Comparison of ENCODE assay signal across 37 cellular contexts in genomic region chr2:232278534-232278933, GRCh38.
"Had no signal": no experiment of that assay in that cellular context is flagged by ENCODE, and none has a peak within 500 bp of the region (broad histone marks: within the 10 kb centered on the region; RNA-seq: fewer than 3 reads in every experiment).

No MANE protein-coding gene starts in this region.

- H3K27ac Mint-ChIP-seq: activated CD4-positive, alpha-beta memory T cell treated with anti-CD3 and anti-CD28 coated beads, Interleukin-2, amount 10 ng/mL, durations not matched to agents 7 days and 5 days; activated CD4-positive, alpha-beta T cell treated with anti-CD3 and anti-CD28 coated beads for 36 hours; activated CD4-positive, alpha-beta T cell treated with anti-CD3 and anti-CD28 coated beads, Interleukin-2, amount 10 ng/mL, durations not matched to agents 7 days and 5 days; activated CD8-positive, alpha-beta memory T cell treated with anti-CD3 and anti-CD28 coated beads, Interleukin-2, amount 10 ng/mL, durations not matched to agents 7 days and 5 days; activated CD8-positive, alpha-beta T cell treated with anti-CD3 and anti-CD28 coated beads, Interleukin-2, amount 10 ng/mL, durations not matched to agents 7 days and 5 days; activated naive CD4-positive, alpha-beta T cell treated with anti-CD3 and anti-CD28 coated beads, Interleukin-2, amount 10 ng/mL, durations not matched to agents 7 days and 5 days; activated naive CD8-positive, alpha-beta T cell; activated naive CD8-positive, alpha-beta T cell treated with anti-CD3 and anti-CD28 coated beads, Interleukin-2, amount 50 U/mL, for 24 hours; activated T-helper 2 cell treated with anti-CD3 and anti-CD28 coated beads, Interferon-gamma antibody, Interleukin-2, Interleukin-4, amounts not matched to agents 10 μg/mL and 5 μg/mL and 100 μg/mL, durations not matched to agents 14 hours and 24 hours and 36 hours; brain; T-helper 1 cell treated with Interleukin-12 subunit alpha and Interleukin-12 subunit beta and Interleukin-4 antibody, amounts not matched to agents 30 μg/mL and 1 μg/mL, for 36 hours; T-helper 2 cell treated with Interferon-gamma antibody and Interleukin-4, amounts not matched to agents 5 μg/mL and 100 μg/mL, for 36 hours had no signal

- H3K9me3 Mint-ChIP-seq: activated CD4-positive, alpha-beta memory T cell treated with anti-CD3 and anti-CD28 coated beads, Interleukin-2, amount 10 ng/mL, durations not matched to agents 7 days and 5 days; activated CD4-positive, alpha-beta T cell treated with anti-CD3 and anti-CD28 coated beads, Interleukin-2, amount 10 ng/mL, durations not matched to agents 7 days and 5 days; activated naive CD4-positive, alpha-beta T cell treated with anti-CD3 and anti-CD28 coated beads, Interleukin-2, amount 10 ng/mL, durations not matched to agents 7 days and 5 days; activated naive CD4-positive, alpha-beta T cell treated with anti-CD3 and anti-CD28 coated beads, Interleukin-2, amount 50 U/mL, for 24 hours; activated naive CD8-positive, alpha-beta T cell treated with anti-CD3 and anti-CD28 coated beads, Interleukin-2, amount 50 U/mL, for 24 hours; activated T-helper 2 cell treated with anti-CD3 and anti-CD28 coated beads, Interferon-gamma antibody, Interleukin-2, Interleukin-4, amounts not matched to agents 10 μg/mL and 5 μg/mL and 100 μg/mL, durations not matched to agents 14 hours and 24 hours and 36 hours; central memory CD8-positive, alpha-beta T cell; T-helper 1 cell treated with Interleukin-12 subunit alpha and Interleukin-12 subunit beta and Interleukin-4 antibody, amounts not matched to agents 30 μg/mL and 1 μg/mL, for 36 hours; T-helper 2 cell treated with Interferon-gamma antibody and Interleukin-4, amounts not matched to agents 5 μg/mL and 100 μg/mL, for 36 hours had no signal

- H3K4me1 ChIP-seq: ascending aorta had no signal

- H3K27me3 ChIP-seq: ascending aorta, cardiac muscle cell had no signal

- H3K36me3 ChIP-seq: ascending aorta, cardiac muscle cell, WERI-Rb-1 had no signal

- H3K27ac ChIP-seq: ascending aorta, cardiac muscle cell, WERI-Rb-1 had no signal

- H3K4me1 Mint-ChIP-seq: activated CD4-positive, alpha-beta memory T cell treated with anti-CD3 and anti-CD28 coated beads, Interleukin-2, amount 10 ng/mL, durations not matched to agents 7 days and 5 days; activated CD8-positive, alpha-beta memory T cell treated with anti-CD3 and anti-CD28 coated beads, Interleukin-2, amount 10 ng/mL, durations not matched to agents 7 days and 5 days; activated naive CD4-positive, alpha-beta T cell treated with anti-CD3 and anti-CD28 coated beads, Interleukin-2, amount 10 ng/mL, durations not matched to agents 7 days and 5 days had no signal

- H3K27me3 Mint-ChIP-seq: activated CD4-positive, alpha-beta memory T cell treated with anti-CD3 and anti-CD28 coated beads, Interleukin-2, amount 10 ng/mL, durations not matched to agents 7 days and 5 days; activated CD4-positive, alpha-beta T cell treated with anti-CD3 and anti-CD28 coated beads for 36 hours; activated CD4-positive, alpha-beta T cell treated with anti-CD3 and anti-CD28 coated beads, Interleukin-2, amount 10 ng/mL, durations not matched to agents 7 days and 5 days; activated CD8-positive, alpha-beta memory T cell treated with anti-CD3 and anti-CD28 coated beads, Interleukin-2, amount 10 ng/mL, durations not matched to agents 7 days and 5 days; activated naive CD4-positive, alpha-beta T cell treated with anti-CD3 and anti-CD28 coated beads, Interleukin-2, amount 10 ng/mL, durations not matched to agents 7 days and 5 days; activated naive CD4-positive, alpha-beta T cell treated with anti-CD3 and anti-CD28 coated beads, Interleukin-2, amount 50 U/mL, for 24 hours; activated naive CD8-positive, alpha-beta T cell; activated naive CD8-positive, alpha-beta T cell treated with anti-CD3 and anti-CD28 coated beads, Interleukin-2, amount 50 U/mL, for 24 hours; brain; central memory CD8-positive, alpha-beta T cell had no signal

- H3K9me3 ChIP-seq: ascending aorta had no signal

- H3K4me3 Mint-ChIP-seq: activated CD4-positive, alpha-beta memory T cell treated with anti-CD3 and anti-CD28 coated beads, Interleukin-2, amount 10 ng/mL, durations not matched to agents 7 days and 5 days; activated CD4-positive, alpha-beta T cell treated with anti-CD3 and anti-CD28 coated beads for 36 hours; activated CD4-positive, alpha-beta T cell treated with anti-CD3 and anti-CD28 coated beads, Interleukin-2, amount 10 ng/mL, durations not matched to agents 7 days and 5 days; activated CD8-positive, alpha-beta memory T cell treated with anti-CD3 and anti-CD28 coated beads, Interleukin-2, amount 10 ng/mL, durations not matched to agents 7 days and 5 days; activated CD8-positive, alpha-beta T cell treated with anti-CD3 and anti-CD28 coated beads, Interleukin-2, amount 10 ng/mL, durations not matched to agents 7 days and 5 days; activated naive CD4-positive, alpha-beta T cell treated with anti-CD3 and anti-CD28 coated beads, Interleukin-2, amount 10 ng/mL, durations not matched to agents 7 days and 5 days; activated naive CD4-positive, alpha-beta T cell treated with anti-CD3 and anti-CD28 coated beads, Interleukin-2, amount 50 U/mL, for 24 hours; activated naive CD8-positive, alpha-beta T cell; activated naive CD8-positive, alpha-beta T cell treated with anti-CD3 and anti-CD28 coated beads, Interleukin-2, amount 50 U/mL, for 24 hours; activated T-cell treated with anti-CD3 and anti-CD28 coated beads, Interleukin-2, amount 50 U/mL, for 4 hours; brain; central memory CD8-positive, alpha-beta T cell; T-helper 1 cell treated with Interleukin-12 subunit alpha and Interleukin-12 subunit beta and Interleukin-4 antibody, amounts not matched to agents 30 μg/mL and 1 μg/mL, for 36 hours; T-helper 2 cell treated with Interferon-gamma antibody and Interleukin-4, amounts not matched to agents 5 μg/mL and 100 μg/mL, for 36 hours; WTC11 had no signal

- DNase-seq: activated CD4-positive, alpha-beta memory T cell treated with anti-CD3 and anti-CD28 coated beads, Interleukin-2, amount 10 ng/mL, durations not matched to agents 7 days and 5 days; activated CD4-positive, alpha-beta T cell treated with anti-CD3 and anti-CD28 coated beads for 1 hour; activated CD4-positive, alpha-beta T cell treated with anti-CD3 and anti-CD28 coated beads for 36 hours; activated CD4-positive, alpha-beta T cell treated with anti-CD3 and anti-CD28 coated beads for 48 hours; activated CD4-positive, alpha-beta T cell treated with anti-CD3 and anti-CD28 coated beads, Interleukin-2, amount 10 ng/mL, durations not matched to agents 7 days and 5 days; activated CD4-positive, alpha-beta T cell treated with anti-CD3 and anti-CD28 coated beads, Interleukin-2, amount 50 U/mL, for 48 hours; activated CD4-positive, CD25-positive, alpha-beta regulatory T cell; activated CD8-positive, alpha-beta memory T cell treated with anti-CD3 and anti-CD28 coated beads for 24 hours; activated CD8-positive, alpha-beta memory T cell treated with anti-CD3 and anti-CD28 coated beads, Interleukin-2, amount 10 ng/mL, durations not matched to agents 7 days and 5 days; activated CD8-positive, alpha-beta memory T cell treated with anti-CD3 and anti-CD28 coated beads, Interleukin-2, amount 50 U/mL, for 48 hours; activated CD8-positive, alpha-beta T cell treated with anti-CD3 and anti-CD28 coated beads, Interleukin-2, amount 10 ng/mL, durations not matched to agents 7 days and 5 days; activated effector memory CD4-positive, alpha-beta T cell treated with Interleukin-2 at 50 U/mL for 16 hours; activated gamma-delta T cell; activated naive CD4-positive, alpha-beta T cell treated with anti-CD3 and anti-CD28 coated beads, Interleukin-2, amount 10 ng/mL, durations not matched to agents 7 days and 5 days; activated naive CD4-positive, alpha-beta T cell treated with Interleukin-2 at 50 U/mL for 16 hours; activated naive CD8-positive, alpha-beta T cell treated with anti-CD3 and anti-CD28 coated beads, Interleukin-2, amount 50 U/mL, for 24 hours; activated T-cell treated with anti-CD3 and anti-CD28 coated beads, Interleukin-2, amount 50 U/mL, for 1 hour; activated T-cell treated with anti-CD3 and anti-CD28 coated beads, Interleukin-2, amount 50 U/mL, for 4 hours; amygdala; anterior cingulate cortex; caudate nucleus; cerebellar nuclear complex; T-helper 1 cell; T-helper 2 cell; T-helper 9 cell; WERI-Rb-1 had no signal

- H3K4me3 ChIP-seq: ascending aorta, cardiac muscle cell had no signal

- ATAC-seq: activated CD4-positive, alpha-beta T cell treated with anti-CD3 and anti-CD28 coated beads for 36 hours; activated CD4-positive, CD25-positive, alpha-beta regulatory T cell treated with anti-CD3 and anti-CD28 coated beads, Interleukin-2, amount 50 U/mL, for 24 hours; activated CD8-positive, alpha-beta memory T cell treated with anti-CD3 and anti-CD28 coated beads, Interleukin-2, amount 10 ng/mL, durations not matched to agents 7 days and 5 days; activated CD8-positive, alpha-beta T cell treated with anti-CD3 and anti-CD28 coated beads, Interleukin-2, amount 10 ng/mL, durations not matched to agents 7 days and 5 days; activated naive CD8-positive, alpha-beta T cell treated with anti-CD3 and anti-CD28 coated beads, Interleukin-2, amount 50 U/mL, for 24 hours; activated T-cell treated with anti-CD3 and anti-CD28 coated beads, Interleukin-2, amount 50 U/mL, for 4 hours; WTC11 had no signal
